In genomic region chr2:42960835-42961165, GRCh38 we compare ENCODE assay signal across 16 cellular contexts.
A peak's percentile ranks its signal among the peaks of the same experiment; 100 is the strongest.
DNase-seq lines count a peak whose midpoint lies in the region; ATAC-seq and TF ChIP-seq lines count a peak whose summit lies in the region.
"Had no signal": no experiment of that assay in that cellular context is flagged by ENCODE, and none has a peak within 500 bp of the region (broad histone marks: within the 10 kb centered on the region; RNA-seq: fewer than 3 reads in every experiment).

No MANE protein-coding gene starts in this region.

- H3K27me3 Mint-ChIP-seq in neural crest cell (ENCODE audit: low read depth), result no peaks in the 10 kb centered on the region

- no peaks in the 10 kb centered on the region for H3K9me3 Mint-ChIP-seq in neural crest cell
- H3K9me3 Mint-ChIP-seq: activated naive CD8-positive, alpha-beta T cell treated with anti-CD3 and anti-CD28 coated beads, Interleukin-2, amount 50 U/mL, for 24 hours; CD8-positive, alpha-beta memory T cell; dendritic cell treated with granulocyte-macrophage colony-stimulating factor and Interleukin-4, amounts not matched to agents 40 ng/mL and 50 ng/mL, for 4 days had no signal

- no peaks in the 10 kb centered on the region for H3K27me3 ChIP-seq in Loucy (ENCODE audit: insufficient read depth, low read length, poor library complexity, severe bottlenecking)
- no peaks in the 10 kb centered on the region for H3K27me3 ChIP-seq in tibial artery
- H3K27me3 ChIP-seq: MG63 had no signal

- H3K27ac Mint-ChIP-seq in neural crest cell (ENCODE audit: unreplicated experiment), result peak overlapping the region; percentile 8
- H3K27ac Mint-ChIP-seq: activated naive CD8-positive, alpha-beta T cell treated with anti-CD3 and anti-CD28 coated beads, Interleukin-2, amount 50 U/mL, for 24 hours; dendritic cell treated with granulocyte-macrophage colony-stimulating factor and Interleukin-4, amounts not matched to agents 40 ng/mL and 50 ng/mL, for 4 days had no signal

- TF ChIP-seq CTCF in Loucy (conservative IDR thresholded peaks at IDR 0.05; ENCODE audit: low read length), result no peak
- TF ChIP-seq CTCF in neural crest cell (conservative IDR thresholded peaks at IDR 0.05), result no peak
- TF ChIP-seq CTCF in tibial artery (IDR thresholded peaks at IDR 0.05), result no peak

- no peak overlapping the region for H3K4me3 Mint-ChIP-seq in neural crest cell
- H3K4me3 Mint-ChIP-seq: activated naive CD8-positive, alpha-beta T cell treated with anti-CD3 and anti-CD28 coated beads, Interleukin-2, amount 50 U/mL, for 24 hours; CD8-positive, alpha-beta memory T cell; dendritic cell treated with granulocyte-macrophage colony-stimulating factor and Interleukin-4, amounts not matched to agents 40 ng/mL and 50 ng/mL, for 4 days had no signal

- H3K36me3 ChIP-seq in Loucy (ENCODE audit: insufficient read depth, low read length) (no peaks in the 10 kb centered on the region), tibial artery (no peaks in the 10 kb centered on the region)
- H3K36me3 ChIP-seq: MG63 had no signal

- no peaks in the 10 kb centered on the region for H4K20me1 ChIP-seq in Loucy (ENCODE audit: insufficient read depth, low read length, poor library complexity, severe bottlenecking)

- peak overlapping the region; percentile 76 for H3K9ac ChIP-seq in Loucy (ENCODE audit: low read depth, low read length, poor library complexity, severe bottlenecking)

- H3K9me3 ChIP-seq in Loucy (ENCODE audit: insufficient read depth, low read depth, low read length), result no peaks in the 10 kb centered on the region
- no peaks in the 10 kb centered on the region for H3K9me3 ChIP-seq in tibial artery
- H3K9me3 ChIP-seq: MG63 had no signal

- H3K36me3 Mint-ChIP-seq in neural crest cell (ENCODE audit: low read depth), result no peaks in the 10 kb centered on the region

- ATAC-seq in GM21825 (IDR thresholded peaks at IDR 0.05; ENCODE audit: unreplicated experiment), result no peak
- ATAC-seq: activated naive CD8-positive, alpha-beta T cell treated with anti-CD3 and anti-CD28 coated beads, Interleukin-2, amount 50 U/mL, for 24 hours had no signal

- DNase-seq in fibroblast of peridontal ligament (ENCODE audit: extremely low read depth) (peak; percentile 58), neural crest cell (ENCODE audit: low read depth, low spot score) (no peak), tibial artery (no peak), 8988T (no peak), NCI-H69 (lab: John Stamatoyannopoulos, UW) (no peak), DMS 273 (lab: John Stamatoyannopoulos, UW; ENCODE audit: unreplicated experiment) (no peak)
- DNase-seq: activated CD4-positive, CD25-positive, alpha-beta regulatory T cell; activated CD8-positive, alpha-beta memory T cell treated with anti-CD3 and anti-CD28 coated beads, Interleukin-2, amount 50 U/mL, for 48 hours; activated naive CD8-positive, alpha-beta T cell treated with anti-CD3 and anti-CD28 coated beads, Interleukin-2, amount 50 U/mL, for 24 hours; CD8-positive, alpha-beta memory T cell; foreskin melanocyte; occipital lobe had no signal

- H3K4me1 Mint-ChIP-seq in neural crest cell, result peaks cover 52% of the 10 kb centered on the region

- no peak overlapping the region for H2AFZ ChIP-seq in Loucy (ENCODE audit: low read length)

- H3K27ac ChIP-seq in tibial artery, result peak overlapping the region; percentile 84 to 88

- no peaks in the 10 kb centered on the region for H3F3A ChIP-seq in Loucy (ENCODE audit: low read depth)

- H3K4me3 ChIP-seq in Loucy (ENCODE audit: low read length, poor library complexity, severe bottlenecking) (peak overlapping the region; percentile 12), tibial artery (no peak overlapping the region)
- H3K4me3 ChIP-seq: MG63 had no signal

- H3K4me1 ChIP-seq in Loucy (ENCODE audit: insufficient read depth, low read length, poor library complexity, severe bottlenecking), result peaks cover 81% of the 10 kb centered on the region
- H3K4me1 ChIP-seq in tibial artery, result peaks cover 0 to 79% (median 66%) of the 10 kb centered on the region in 4 donors

- H3K79me2 ChIP-seq in Loucy (ENCODE audit: insufficient read depth, low read length), result no peaks in the 10 kb centered on the region

- intact Hi-C loops in tibial artery (cut with DNase I; ENCODE audit: low total_unique reads), result no loop called here

- H3K4me2 ChIP-seq in Loucy (ENCODE audit: low read depth, low read length, poor library complexity, severe bottlenecking), result peak overlapping the region; percentile 47

- H3K9me2 ChIP-seq in Loucy (replicated peaks; ENCODE audit: low read depth, low read length), result no peaks in the 10 kb centered on the region
